In the genomic region with DNA sequence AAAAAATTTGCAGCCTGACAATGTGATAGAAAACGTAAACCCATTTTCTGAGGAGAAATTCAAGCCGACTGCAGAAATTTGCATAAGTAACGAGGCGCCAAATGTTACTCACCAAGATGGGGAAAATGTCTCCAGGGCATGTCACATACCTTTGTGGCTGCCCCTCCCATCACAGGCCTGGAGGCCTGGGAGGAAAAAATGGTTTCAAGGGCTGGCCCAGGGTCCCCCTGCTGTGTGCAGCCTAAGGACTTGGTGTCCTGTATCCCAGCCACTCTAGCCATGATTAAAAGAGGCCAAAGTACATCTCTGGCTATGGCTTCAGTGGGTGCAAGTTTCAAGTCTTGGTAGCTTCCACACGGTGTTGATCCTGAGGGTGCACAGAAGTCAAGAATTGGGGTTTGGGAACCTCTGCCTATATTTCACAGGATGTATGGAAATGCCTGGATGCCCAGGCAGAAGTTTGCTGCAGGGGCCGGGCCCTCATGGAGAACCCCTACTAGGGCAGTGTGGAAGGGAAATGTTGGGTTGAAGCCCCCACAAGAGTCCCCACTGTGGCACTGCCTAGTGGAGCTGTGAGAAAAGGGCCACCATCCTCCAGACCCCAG, we compare ENCODE assay signal across 26 cellular contexts.
"Had no signal": no experiment of that assay in that cellular context is flagged by ENCODE, and none has a peak within 500 bp of the region (broad histone marks: within the 10 kb centered on the region; RNA-seq: fewer than 3 reads in every experiment).

No MANE protein-coding gene starts in this region.

- H3K4me3 ChIP-seq: esophagus muscularis mucosa, gastroesophageal sphincter, heart right ventricle, lower lobe of right lung, mucosa of descending colon, pancreas, right lobe of liver, thoracic aorta, tibial nerve, upper lobe of right lung, uterus had no signal

- H3K27me3 Mint-ChIP-seq: memory B cell; naive B cell; natural killer cell treated with Interleukin-12 subunit alpha and Interleukin-12 subunit beta and Interleukin-15 and Interleukin-18, amount 100 ng/mL, for 72 hours; stimulated activated naive B cell treated with anti-CD40 and anti-IgM and Interleukin-4, amounts not matched to agents 10 μg/mL and 1 μg/mL and 100 μg/mL, for 72 hours; stimulated activated naive CD8-positive, alpha-beta T cell treated with anti-CD3 and anti-CD28 coated beads, Interleukin-15, Interleukin-2, amounts not matched to agents 100 ng/mL and 50 ng/mL, for 24 hours had no signal

- H3K27ac ChIP-seq: esophagus muscularis mucosa, foreskin keratinocyte, gastroesophageal sphincter, heart right ventricle, lower lobe of right lung, neutrophil, pancreas, right lobe of liver, thoracic aorta, tibial nerve, upper lobe of right lung, uterus had no signal

- H3K4me3 Mint-ChIP-seq: memory B cell; mesothelial cell of epicardium; naive B cell; natural killer cell treated with Interleukin-12 subunit alpha and Interleukin-12 subunit beta and Interleukin-15 and Interleukin-18, amount 100 ng/mL, for 72 hours; neural crest cell; stimulated activated naive B cell treated with anti-CD40 and anti-IgM and Interleukin-4, amounts not matched to agents 10 μg/mL and 1 μg/mL and 100 μg/mL, for 72 hours; stimulated activated naive CD8-positive, alpha-beta T cell treated with anti-CD3 and anti-CD28 coated beads, Interleukin-15, Interleukin-2, amounts not matched to agents 100 ng/mL and 50 ng/mL, for 24 hours had no signal

- H3K27me3 ChIP-seq: esophagus muscularis mucosa, foreskin keratinocyte, gastroesophageal sphincter, heart right ventricle, neutrophil, right lobe of liver, tibial nerve, upper lobe of right lung, uterus had no signal

- H3K36me3 Mint-ChIP-seq: memory B cell, naive B cell had no signal

- H3K9me3 ChIP-seq: esophagus muscularis mucosa, gastroesophageal sphincter, lower lobe of right lung, neutrophil, pancreas, right lobe of liver, thoracic aorta, upper lobe of right lung, uterus had no signal

- H3K4me1 Mint-ChIP-seq: memory B cell; mesothelial cell of epicardium; naive B cell; neural crest cell; stimulated activated naive B cell treated with anti-CD40 and anti-IgM and Interleukin-4, amounts not matched to agents 10 μg/mL and 1 μg/mL and 100 μg/mL, for 72 hours had no signal

- H3K36me3 ChIP-seq: esophagus muscularis mucosa, gastroesophageal sphincter, heart right ventricle, lower lobe of right lung, neutrophil, pancreas, right lobe of liver, thoracic aorta, tibial nerve, upper lobe of right lung, uterus had no signal

- H3K4me1 ChIP-seq: esophagus muscularis mucosa, foreskin keratinocyte, gastroesophageal sphincter, heart right ventricle, lower lobe of right lung, pancreas, right lobe of liver, tibial nerve, upper lobe of right lung, uterus had no signal

- ATAC-seq: foreskin keratinocyte; gastroesophageal sphincter; heart right ventricle; left ventricle myocardium superior; lower lobe of right lung; mucosa of descending colon; natural killer cell treated with Interleukin-12 subunit alpha and Interleukin-12 subunit beta and Interleukin-15 and Interleukin-18, amount 100 ng/mL, for 72 hours; pancreas; right lobe of liver; stimulated activated naive B cell treated with anti-CD40 and anti-IgM and Interleukin-4, amounts not matched to agents 10 μg/mL and 1 μg/mL and 100 μg/mL, for 72 hours; upper lobe of right lung had no signal

- H3K27ac Mint-ChIP-seq: memory B cell; mesothelial cell of epicardium; natural killer cell treated with Interleukin-12 subunit alpha and Interleukin-12 subunit beta and Interleukin-15 and Interleukin-18, amount 100 ng/mL, for 72 hours; stimulated activated naive B cell treated with anti-CD40 and anti-IgM and Interleukin-4, amounts not matched to agents 10 μg/mL and 1 μg/mL and 100 μg/mL, for 72 hours; stimulated activated naive CD8-positive, alpha-beta T cell treated with anti-CD3 and anti-CD28 coated beads, Interleukin-15, Interleukin-2, amounts not matched to agents 100 ng/mL and 50 ng/mL, for 24 hours had no signal

- DNase-seq: cortex of kidney; foreskin keratinocyte; heart right ventricle; hippocampal formation; left ventricle myocardium superior; lower lobe of right lung; mucosa of descending colon; naive B cell; pancreas; right lobe of liver; small intestine; stimulated activated CD4-positive, alpha-beta T cell treated with anti-CD3 and anti-CD28 coated beads, Interleukin-15, amount 100 ng/mL, for 24 hours; stimulated activated CD4-positive, alpha-beta T cell treated with anti-CD3 and anti-CD28 coated beads, Interleukin-2, amount 100 ng/mL, for 48 hours; stimulated activated naive B cell treated with anti-CD40 and anti-IgM and Interleukin-4, amounts not matched to agents 10 μg/mL and 1 μg/mL and 100 μg/mL, for 72 hours; upper lobe of right lung; uterus had no signal
